Comparison of ENCODE assay signal across 1 cellular context in genomic region chr1:212432163-212432705, GRCh38.
TF ChIP-seq lines count a peak whose summit lies in the region.

No MANE protein-coding gene starts in this region.

TF ChIP-seq in K562, 482 proteins besides CTCF, POLR2A, EP300 and RAD21 (continued from another document):
- TF ChIP-seq ARID3B (CRISPR knock-in tag; IDR thresholded peaks at IDR 0.05; ENCODE audit: borderline replicate concordance), result no peak
- TF ChIP-seq SRSF7 (optimal IDR thresholded peaks at IDR 0.05; ENCODE audit: low read depth, low read length), result no peak
- TF ChIP-seq ZNF655 (CRISPR knock-in tag; IDR thresholded peaks at IDR 0.05), result no peak
- peak in 1 of 2 experiments; percentile 56 for TF ChIP-seq AFF1 (IDR thresholded peaks at IDR 0.05; ENCODE audit: low read depth in 1 of 2, partially characterized antibody in 2 of 2)
- no peak for TF ChIP-seq HOMEZ (CRISPR knock-in tag; IDR thresholded peaks at IDR 0.05)
- no peak for TF ChIP-seq ZNF143 (CRISPR knock-in tag; IDR thresholded peaks at IDR 0.05)
- no peak for TF ChIP-seq KDM2B (CRISPR knock-in tag; IDR thresholded peaks at IDR 0.05)
- TF ChIP-seq BRCA1 (IDR thresholded peaks at IDR 0.05), result no peak
- TF ChIP-seq BRCA1 (CRISPR knock-in tag; IDR thresholded peaks at IDR 0.05), result no peak
- TF ChIP-seq HNRNPH1 (optimal IDR thresholded peaks at IDR 0.05; ENCODE audit: low read depth, low read length), result no peak
- no peak for TF ChIP-seq ZNF124 (CRISPR knock-in tag; IDR thresholded peaks at IDR 0.05)
- no peak for TF ChIP-seq ZNF134 (CRISPR knock-in tag; conservative IDR thresholded peaks at IDR 0.05)
- 0 out of 2 replicates have a peak, but pooled peaks have one; percentile 9 for TF ChIP-seq DEAF1 (CRISPR knock-in tag; IDR thresholded peaks at IDR 0.05)
- no peak for TF ChIP-seq PRDM10 (IDR thresholded peaks at IDR 0.05; ENCODE audit: partially characterized antibody)
- TF ChIP-seq EZH2 (IDR thresholded peaks at IDR 0.05; ENCODE audit: borderline replicate concordance, low read depth, low read length), result no peak
- no peak for TF ChIP-seq TSHZ1 (CRISPR knock-in tag; IDR thresholded peaks at IDR 0.05)
- TF ChIP-seq NR2C2 (CRISPR knock-in tag; IDR thresholded peaks at IDR 0.05), result no peak
- no peak for TF ChIP-seq NR2C2 (tag; IDR thresholded peaks at IDR 0.05)
- 0 out of 2 replicates have a peak, but pooled peaks have one; percentile 39 for TF ChIP-seq SMARCC2 (IDR thresholded peaks at IDR 0.05; ENCODE audit: low read depth)
